20 cellular contexts compared by ENCODE assay signal in genomic region chr11:133149698-133150097, GRCh38.
DNase-seq lines count a peak whose midpoint lies in the region; ATAC-seq and TF ChIP-seq lines count a peak whose summit lies in the region.
"Had no signal": no experiment of that assay in that cellular context is flagged by ENCODE, and none has a peak within 500 bp of the region (broad histone marks: within the 10 kb centered on the region; RNA-seq: fewer than 3 reads in every experiment).

No MANE protein-coding gene starts in this region.

- no peak overlapping the region; the same call in 1 of the 2 replicates for H3K27ac Mint-ChIP-seq in WTC11

- H3K4me3 ChIP-seq in heart right ventricle = no peak overlapping the region
- H3K4me3 ChIP-seq: BLaER1, GM12878 had no signal

- 18 to 29% methylated on average over 5 of the region's 5 CpGs for WGBS in heart right ventricle, 2 donors

- H3K4me1 Mint-ChIP-seq in WTC11 = peaks cover 32% of the 10 kb centered on the region

- H3K27ac ChIP-seq in heart right ventricle = no peak overlapping the region
- H3K27ac ChIP-seq: BLaER1, RWPE1 had no signal

- no peaks in the 10 kb centered on the region for H3K4me1 ChIP-seq in heart right ventricle
- H3K4me1 ChIP-seq: BLaER1 had no signal

- CTCF ChIA-PET in WTC11 (lab: Charles Lee) = interaction anchor here (0.7 to 11.9 kb wide), 3 partner anchors 15 to 730 kb away, joined by 4 to 92 read pairs (median 13); no protein-coding TSS in a partner anchor

- DNase-seq in heart right ventricle = no peak
- no peak for DNase-seq in Right ventricle myocardium superior
- DNase-seq in WTC11 (ENCODE audit: low spot score) = no peak
- DNase-seq in islet precursor cell = peak; percentile 90
- DNase-seq in retina = peak; percentile 52
- DNase-seq in amygdala (lab: John Stamatoyannopoulos, UW) = no peak
- DNase-seq in ureter (ENCODE audit: low spot score) = no peak
- DNase-seq: CD4-positive, CD25-positive, alpha-beta regulatory T cell; DMS53; GDM1; NCI-H1092; NCI-H1417 treated with DMSO at 0.1 percent for 48 hours; NCI-H1694 treated with DMSO at 0.1 percent for 48 hours; NCI-H2081; NCI-H2227 treated with DMSO at 0.1 percent for 48 hours had no signal

- POLR2A ChIA-PET in WTC11 (lab: Charles Lee) = no interaction called here

- TF ChIP-seq CTCF in heart right ventricle (IDR thresholded peaks at IDR 0.05) = no peak
- no peak for TF ChIP-seq CTCF in WTC11 (IDR thresholded peaks at IDR 0.05)

- no peak overlapping the region for H3K4me3 Mint-ChIP-seq in WTC11
- H3K4me3 Mint-ChIP-seq: CD4-positive, CD25-positive, alpha-beta regulatory T cell had no signal

- no peaks in the 10 kb centered on the region for H3K9me3 ChIP-seq in heart right ventricle
- H3K9me3 ChIP-seq: BLaER1 had no signal

- intact Hi-C loops in heart right ventricle (cut with DNase I) (loop anchor here in 1 of 10 donors (5.0 kb wide), 1 partner anchor 67 kb away; no protein-coding TSS in a partner anchor), Right ventricle myocardium superior (cut with DNase I) (no loop called here)

- peaks cover 0 to 34% (median 20%) of the 10 kb centered on the region in 7 donors for H3K27me3 ChIP-seq in heart right ventricle
- H3K27me3 ChIP-seq: BLaER1 had no signal

- no peaks in the 10 kb centered on the region for H3K36me3 Mint-ChIP-seq in WTC11
- H3K36me3 Mint-ChIP-seq: CD4-positive, CD25-positive, alpha-beta regulatory T cell had no signal

- no peaks in the 10 kb centered on the region; the same call in 1 of the 2 replicates for H3K27me3 Mint-ChIP-seq in WTC11 (ENCODE audit: low read depth)
- H3K27me3 Mint-ChIP-seq: CD4-positive, CD25-positive, alpha-beta regulatory T cell had no signal

- H3K9me3 Mint-ChIP-seq in WTC11 = no peaks in the 10 kb centered on the region

- peak in 5 of 8 donors; percentile 41 to 76 (median 69) for ATAC-seq in heart right ventricle
- no peak for ATAC-seq in Right ventricle myocardium superior (ENCODE audit: poor library complexity)
- peak; percentile 81 for ATAC-seq in WTC11
- no peak for ATAC-seq in GM21423 (IDR thresholded peaks at IDR 0.05; ENCODE audit: unreplicated experiment)
- ATAC-seq: GM12878, Panc1 had no signal

- no peaks in the 10 kb centered on the region for H3K36me3 ChIP-seq in heart right ventricle
- H3K36me3 ChIP-seq: BLaER1 had no signal

TF ChIP-seq in WTC11, 78 proteins besides CTCF, POLR2A, EP300 and RAD21 (continues in another document):
- TF ChIP-seq NR3C1 (CRISPR knock-in tag; conservative IDR thresholded peaks at IDR 0.05; ENCODE audit: low read depth) = no peak
- TF ChIP-seq EMX1 (CRISPR knock-in tag; IDR thresholded peaks at IDR 0.05) = no peak
- no peak for TF ChIP-seq ETV6 (CRISPR knock-in tag; IDR thresholded peaks at IDR 0.05)
- no peak for TF ChIP-seq PREB (CRISPR knock-in tag; IDR thresholded peaks at IDR 0.05; ENCODE audit: borderline replicate concordance)
- no peak for TF ChIP-seq GRHL2 (CRISPR knock-in tag; IDR thresholded peaks at IDR 0.05; ENCODE audit: insufficient replicate concordance, severe bottlenecking)
- TF ChIP-seq MLX (CRISPR knock-in tag; IDR thresholded peaks at IDR 0.05) = no peak
- TF ChIP-seq ZNF263 (CRISPR knock-in tag; IDR thresholded peaks at IDR 0.05; ENCODE audit: low read depth) = no peak
- no peak for TF ChIP-seq ARID4B (CRISPR knock-in tag; IDR thresholded peaks at IDR 0.05; ENCODE audit: borderline replicate concordance)
- no peak for TF ChIP-seq JUN (CRISPR knock-in tag; IDR thresholded peaks at IDR 0.05)
- no peak for TF ChIP-seq ZBTB43 (CRISPR knock-in tag; IDR thresholded peaks at IDR 0.05)
- no peak for TF ChIP-seq PRRX2 (CRISPR knock-in tag; IDR thresholded peaks at IDR 0.05)
- TF ChIP-seq TEAD4 (CRISPR knock-in tag; IDR thresholded peaks at IDR 0.05) = no peak
- TF ChIP-seq ZMAT4 (CRISPR knock-in tag; IDR thresholded peaks at IDR 0.05) = no peak
- TF ChIP-seq MXD4 (CRISPR knock-in tag; IDR thresholded peaks at IDR 0.05; ENCODE audit: borderline replicate concordance) = no peak
- TF ChIP-seq ZNF121 (CRISPR knock-in tag; IDR thresholded peaks at IDR 0.05) = no peak

Comparison
In these comparisons a context has a peak if more than half of its experiments do, and no peak if none do; other contexts are left out.
1. ATAC-seq: peak in heart right ventricle (5 of 8) and WTC11 (single experiment); none in Right ventricle myocardium superior (single experiment) and GM21423 (single experiment).
2. DNase-seq: peak in islet precursor cell (single experiment) and retina (single experiment); none in heart right ventricle (0 of 2), Right ventricle myocardium superior (single experiment), WTC11 (single experiment), amygdala (0 of 56) and ureter (single experiment).